2 cellular contexts compared by ENCODE assay signal in genomic region chr4:1376841-1377605, GRCh38.
TF ChIP-seq lines count a peak whose summit lies in the region.

No MANE protein-coding gene starts in this region.

TF ChIP-seq in GM23338, 12 proteins besides CTCF, POLR2A, EP300 and RAD21:
- no peak for TF ChIP-seq POLR2AphosphoS5 (IDR thresholded peaks at IDR 0.05; ENCODE audit: low read depth)
- TF ChIP-seq STAT1 (IDR thresholded peaks at IDR 0.05; ENCODE audit: unreplicated experiment) = no peak
- no peak for TF ChIP-seq ZNF331 (CRISPR knock-in tag; IDR thresholded peaks at IDR 0.05; ENCODE audit: low read depth)
- TF ChIP-seq EZH2phosphoT487 (IDR thresholded peaks at IDR 0.05; ENCODE audit: unreplicated experiment) = no peak
- no peak for TF ChIP-seq ZNF114 (CRISPR knock-in tag; IDR thresholded peaks at IDR 0.05)
- TF ChIP-seq JUNB (IDR thresholded peaks at IDR 0.05; ENCODE audit: unreplicated experiment) = no peak

TF ChIP-seq in K562, 482 proteins besides CTCF, POLR2A, EP300 and RAD21:
- TF ChIP-seq TFAP4 (CRISPR knock-in tag; IDR thresholded peaks at IDR 0.05; ENCODE audit: borderline replicate concordance) (peak; percentile 22; the same call in 1 of the 2 replicates), CHAMP1 (IDR thresholded peaks at IDR 0.05) (no peak)
